Comparison of ENCODE assay signal across 21 cellular contexts in genomic region chr11:1434941-1435340, GRCh38.
"Had no signal": no experiment of that assay in that cellular context is flagged by ENCODE, and none has a peak within 500 bp of the region (broad histone marks: within the 10 kb centered on the region; RNA-seq: fewer than 3 reads in every experiment).

No MANE protein-coding gene starts in this region.

- H3K9me3 Mint-ChIP-seq: stimulated activated effector memory CD8-positive, alpha-beta T cell treated with anti-CD3 and anti-CD28 coated beads, Interleukin-12 subunit alpha, Interleukin-12 subunit beta, amount 100 ng/mL, for 72 hours; stimulated activated memory B cell treated with anti-CD40 and anti-IgM and Interleukin-4, amounts not matched to agents 10 μg/mL and 1 μg/mL and 100 μg/mL, for 72 hours; stimulated activated naive B cell treated with anti-CD40 and anti-IgM and Interleukin-4, amounts not matched to agents 10 μg/mL and 1 μg/mL and 100 μg/mL, for 72 hours; stimulated activated naive CD8-positive, alpha-beta T cell treated with anti-CD3 and anti-CD28 coated beads, Interleukin-15, Interleukin-2, amounts not matched to agents 100 ng/mL and 50 ng/mL, for 24 hours; type B pancreatic cell had no signal

- H3K4me1 Mint-ChIP-seq: stimulated activated effector memory CD8-positive, alpha-beta T cell treated with anti-CD3 and anti-CD28 coated beads, Interleukin-12 subunit alpha, Interleukin-12 subunit beta, amount 100 ng/mL, for 72 hours; stimulated activated memory B cell treated with anti-CD40 and anti-IgM and Interleukin-4, amounts not matched to agents 10 μg/mL and 1 μg/mL and 100 μg/mL, for 72 hours had no signal

- H3K36me3 Mint-ChIP-seq: stimulated activated effector memory CD8-positive, alpha-beta T cell treated with anti-CD3 and anti-CD28 coated beads, Interleukin-12 subunit alpha, Interleukin-12 subunit beta, amount 100 ng/mL, for 72 hours; stimulated activated memory B cell treated with anti-CD40 and anti-IgM and Interleukin-4, amounts not matched to agents 10 μg/mL and 1 μg/mL and 100 μg/mL, for 72 hours; stimulated activated naive B cell treated with anti-CD40 and anti-IgM and Interleukin-4, amounts not matched to agents 10 μg/mL and 1 μg/mL and 100 μg/mL, for 72 hours; type B pancreatic cell had no signal

- H3K27ac Mint-ChIP-seq: stimulated activated effector memory CD8-positive, alpha-beta T cell treated with anti-CD3 and anti-CD28 coated beads, Interleukin-12 subunit alpha, Interleukin-12 subunit beta, amount 100 ng/mL, for 72 hours; stimulated activated memory B cell treated with anti-CD40 and anti-IgM and Interleukin-4, amounts not matched to agents 10 μg/mL and 1 μg/mL and 100 μg/mL, for 72 hours; stimulated activated naive B cell treated with anti-CD40 and anti-IgM and Interleukin-4, amounts not matched to agents 10 μg/mL and 1 μg/mL and 100 μg/mL, for 72 hours; stimulated activated naive CD8-positive, alpha-beta T cell treated with anti-CD3 and anti-CD28 coated beads, Interleukin-15, Interleukin-2, amounts not matched to agents 100 ng/mL and 50 ng/mL, for 24 hours; type B pancreatic cell had no signal

- H3K27me3 Mint-ChIP-seq: stimulated activated naive CD8-positive, alpha-beta T cell treated with anti-CD3 and anti-CD28 coated beads, Interleukin-15, Interleukin-2, amounts not matched to agents 100 ng/mL and 50 ng/mL, for 24 hours; type B pancreatic cell had no signal

- H3K4me3 Mint-ChIP-seq: stimulated activated effector memory CD8-positive, alpha-beta T cell treated with anti-CD3 and anti-CD28 coated beads, Interleukin-12 subunit alpha, Interleukin-12 subunit beta, amount 100 ng/mL, for 72 hours; stimulated activated memory B cell treated with anti-CD40 and anti-IgM and Interleukin-4, amounts not matched to agents 10 μg/mL and 1 μg/mL and 100 μg/mL, for 72 hours; stimulated activated naive B cell treated with anti-CD40 and anti-IgM and Interleukin-4, amounts not matched to agents 10 μg/mL and 1 μg/mL and 100 μg/mL, for 72 hours; stimulated activated naive CD8-positive, alpha-beta T cell treated with anti-CD3 and anti-CD28 coated beads, Interleukin-15, Interleukin-2, amounts not matched to agents 100 ng/mL and 50 ng/mL, for 24 hours; type B pancreatic cell had no signal

- ATAC-seq: stimulated activated effector memory CD8-positive, alpha-beta T cell treated with anti-CD3 and anti-CD28 coated beads, Interleukin-12 subunit alpha, Interleukin-12 subunit beta, amount 100 ng/mL, for 72 hours; stimulated activated memory B cell treated with anti-CD40 and anti-IgM and Interleukin-4, amounts not matched to agents 10 μg/mL and 1 μg/mL and 100 μg/mL, for 72 hours; stimulated activated naive B cell treated with anti-CD40 and anti-IgM and Interleukin-4, amounts not matched to agents 10 μg/mL and 1 μg/mL and 100 μg/mL, for 72 hours; upper lobe of right lung had no signal

- DNase-seq: stimulated activated CD4-positive, alpha-beta T cell treated with anti-CD3 and anti-CD28 coated beads, Interleukin-2, amount 100 ng/mL, for 24 hours; stimulated activated CD4-positive, alpha-beta T cell treated with anti-CD3 and anti-CD28 coated beads, Interleukin-2, amount 100 ng/mL, for 48 hours; stimulated activated CD4-positive, alpha-beta T cell treated with anti-CD3 and anti-CD28 coated beads, Interleukin-4, amount 100 ng/mL, for 1 hour; stimulated activated CD4-positive, alpha-beta T cell treated with anti-CD3 and anti-CD28 coated beads, Interleukin-4, amount 100 ng/mL, for 24 hours; stimulated activated CD4-positive, alpha-beta T cell treated with anti-CD3 and anti-CD28 coated beads, Interleukin-4, amount 100 ng/mL, for 4 hours; stimulated activated CD8-positive, alpha-beta memory T cell treated with anti-CD3 and anti-CD28 coated beads, Interleukin-4, amount 100 ng/mL, for 48 hours; stimulated activated naive B cell treated with anti-CD40 and anti-IgM and Interleukin-4, amounts not matched to agents 10 μg/mL and 1 μg/mL and 100 μg/mL, for 72 hours; stimulated activated naive CD4-positive, alpha-beta T cell; stimulated activated naive CD4-positive, alpha-beta T cell treated with Interleukin-2 at 50 U/mL for 16 hours; stomach; testis; thyroid gland; tibial artery; transverse colon; trophoblast cell; upper lobe of right lung; uterus had no signal
